Comparison of ENCODE assay signal across 1 cellular context in the genomic region with DNA sequence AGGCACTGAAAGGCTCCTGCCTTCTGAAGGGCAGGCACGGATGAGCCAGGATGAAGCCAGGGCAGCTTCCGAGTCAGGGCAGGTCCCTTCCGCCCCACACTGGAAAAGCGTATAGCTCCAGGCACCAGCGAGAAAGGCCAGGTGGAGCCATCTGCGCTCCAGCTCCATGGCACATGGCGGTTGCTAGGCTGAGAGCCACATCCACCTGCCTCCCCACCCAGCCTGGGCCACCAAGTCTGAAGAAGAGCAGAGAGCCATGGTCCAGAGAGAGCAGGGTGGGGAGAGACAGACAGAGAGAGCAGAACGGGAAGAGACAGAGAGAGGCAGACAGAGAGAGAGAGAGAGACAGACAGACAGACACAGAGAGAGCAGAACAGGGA.
TF ChIP-seq lines count a peak whose summit lies in the region.

No MANE protein-coding gene starts in this region.

TF ChIP-seq in H1, 55 proteins besides CTCF, POLR2A, EP300 and RAD21:
- TF ChIP-seq NRF1 (IDR thresholded peaks at IDR 0.05; ENCODE audit: low read depth, low read length) (no peak), MAX (IDR thresholded peaks at IDR 0.05) (peak; percentile 53)
